In the genomic region with DNA sequence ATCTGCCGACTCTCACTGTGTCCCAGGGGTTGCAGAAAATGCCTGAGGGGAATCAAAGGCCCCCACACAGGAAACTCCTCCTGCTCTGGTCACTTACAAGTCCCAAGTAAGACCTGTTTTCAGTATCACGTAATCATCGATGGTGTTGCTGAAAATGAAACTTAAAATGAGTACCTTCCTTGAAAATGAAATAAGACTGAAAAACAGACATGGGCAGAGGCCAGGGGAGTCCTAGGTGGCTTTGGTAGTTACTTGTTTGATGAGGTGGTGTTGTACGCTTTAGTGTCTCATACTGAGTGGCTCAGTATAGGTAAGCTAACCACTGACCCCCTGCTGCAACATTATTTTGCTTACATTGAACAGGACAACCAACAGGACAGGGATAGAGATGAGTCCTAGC, we compare ENCODE assay signal across 12 cellular contexts. TPM values are rescaled to one million over a fixed set of nuclear protein-coding genes. Genes with fewer than 3 reads are reported as not detected.
DNase-seq lines count a peak whose midpoint lies in the region; ATAC-seq lines count a peak whose summit lies in the region.
"Had no signal": no experiment of that assay in that cellular context is flagged by ENCODE, and none has a peak within 500 bp of the region (broad histone marks: within the 10 kb centered on the region; RNA-seq: fewer than 3 reads in every experiment).

No MANE protein-coding gene starts in this region.

- H3K9me3 Mint-ChIP-seq in activated CD4-positive, alpha-beta T cell treated with anti-CD3 and anti-CD28 coated beads, Interleukin-2, amount 10 ng/mL, durations not matched to agents 7 days and 5 days = peaks cover 2% of the 10 kb centered on the region
- no peaks in the 10 kb centered on the region for H3K9me3 Mint-ChIP-seq in activated T-helper 17 cell treated with anti-CD3 and anti-CD28 coated beads, Interleukin-2, amount 50 U/mL, for 72 hours

- H3K4me3 Mint-ChIP-seq in activated CD4-positive, alpha-beta T cell treated with anti-CD3 and anti-CD28 coated beads, Interleukin-2, amount 10 ng/mL, durations not matched to agents 7 days and 5 days = peak overlapping the region; percentile 18
- no peak overlapping the region for H3K4me3 Mint-ChIP-seq in activated T-helper 17 cell treated with anti-CD3 and anti-CD28 coated beads, Interleukin-2, amount 50 U/mL, for 72 hours

- POLR2A ChIA-PET in activated CD4-positive, alpha-beta T cell treated with anti-CD3 and anti-CD28 coated beads, Interleukin-2, amount 10 ng/mL, durations not matched to agents 7 days and 5 days (lab: Charles Lee) = no interaction called here

- no peak for DNase-seq in activated CD4-positive, alpha-beta T cell treated with anti-CD3 and anti-CD28 coated beads, Interleukin-2, amount 10 ng/mL, durations not matched to agents 7 days and 5 days
- DNase-seq in activated CD4-positive, alpha-beta T cell treated with anti-CD3 and anti-CD28 coated beads, Interleukin-2, amount 50 U/mL, for 4 hours = no peak
- no peak for DNase-seq in stimulated activated CD4-positive, alpha-beta T cell treated with anti-CD3 and anti-CD28 coated beads, Interleukin-4, amount 100 ng/mL, for 24 hours
- DNase-seq in left lobe of liver (ENCODE audit: low spot score) (no peak), DMS53 treated with DMSO at 0.1 percent for 48 hours (lab: John Stamatoyannopoulos, UW; ENCODE audit: unreplicated experiment) (no peak)
- DNase-seq: activated T-cell treated with anti-CD3 and anti-CD28 coated beads, Interleukin-2, amount 50 U/mL, for 1 hour; NCI-H1105 treated with DMSO at 0.1 percent for 48 hours; PC-3; small intestine had no signal

- H3K4me1 Mint-ChIP-seq in activated CD4-positive, alpha-beta T cell treated with anti-CD3 and anti-CD28 coated beads, Interleukin-2, amount 10 ng/mL, durations not matched to agents 7 days and 5 days = peaks cover 13% of the 10 kb centered on the region
- H3K4me1 Mint-ChIP-seq in activated T-helper 17 cell treated with anti-CD3 and anti-CD28 coated beads, Interleukin-2, amount 50 U/mL, for 72 hours = no peaks in the 10 kb centered on the region

- ATAC-seq in GM21381 (IDR thresholded peaks at IDR 0.05; ENCODE audit: unreplicated experiment) = peak; percentile 86
- peak; percentile 97 for ATAC-seq in HG03025 (IDR thresholded peaks at IDR 0.05; ENCODE audit: low FRiP score, unreplicated experiment)
- ATAC-seq in activated T-helper 17 cell treated with anti-CD3 and anti-CD28 coated beads, Interleukin-2, amount 50 U/mL, for 72 hours (replicated peaks) = peak; percentile 94
- ATAC-seq in left lobe of liver = no peak
- ATAC-seq: PC-3 had no signal

- H3K36me3 Mint-ChIP-seq in activated CD4-positive, alpha-beta T cell treated with anti-CD3 and anti-CD28 coated beads, Interleukin-2, amount 10 ng/mL, durations not matched to agents 7 days and 5 days (ENCODE audit: low read depth) = peaks cover 5% of the 10 kb centered on the region
- H3K36me3 Mint-ChIP-seq in activated T-helper 17 cell treated with anti-CD3 and anti-CD28 coated beads, Interleukin-2, amount 50 U/mL, for 72 hours (ENCODE audit: low read depth) = no peaks in the 10 kb centered on the region

- CTCF ChIA-PET in activated CD4-positive, alpha-beta T cell treated with anti-CD3 and anti-CD28 coated beads, Interleukin-2, amount 10 ng/mL, durations not matched to agents 7 days and 5 days (lab: Charles Lee) = interaction anchor here (0.8 kb wide), 1 partner anchor 13 kb away, joined by 6 read pairs; no protein-coding TSS in a partner anchor

- no peaks in the 10 kb centered on the region for H3K27me3 Mint-ChIP-seq in activated CD4-positive, alpha-beta T cell treated with anti-CD3 and anti-CD28 coated beads, Interleukin-2, amount 10 ng/mL, durations not matched to agents 7 days and 5 days
- H3K27me3 Mint-ChIP-seq in activated T-helper 17 cell treated with anti-CD3 and anti-CD28 coated beads, Interleukin-2, amount 50 U/mL, for 72 hours = no peaks in the 10 kb centered on the region

- H3K27ac Mint-ChIP-seq in activated CD4-positive, alpha-beta T cell treated with anti-CD3 and anti-CD28 coated beads, Interleukin-2, amount 10 ng/mL, durations not matched to agents 7 days and 5 days = no peak overlapping the region
- H3K27ac Mint-ChIP-seq in activated T-helper 17 cell treated with anti-CD3 and anti-CD28 coated beads, Interleukin-2, amount 50 U/mL, for 72 hours = no peak overlapping the region

RNA-seq across cellular contexts. Expression of a gene that starts 43.0 kb away (rescaled TPM):
- 100 to 1,000 TPM; 111 to 118 TPM for total RNA-seq in activated CD4-positive, alpha-beta T cell treated with anti-CD3 and anti-CD28 coated beads, Interleukin-2, amount 10 ng/mL, durations not matched to agents 7 days and 5 days
- 100 to 1,000 TPM; 106 to 175 TPM for total RNA-seq in activated T-helper 17 cell treated with anti-CD3 and anti-CD28 coated beads, Interleukin-2, amount 50 U/mL, for 72 hours
- 31.0 TPM for total RNA-seq in left lobe of liver
